8 cellular contexts compared by ENCODE assay signal in the genomic region with DNA sequence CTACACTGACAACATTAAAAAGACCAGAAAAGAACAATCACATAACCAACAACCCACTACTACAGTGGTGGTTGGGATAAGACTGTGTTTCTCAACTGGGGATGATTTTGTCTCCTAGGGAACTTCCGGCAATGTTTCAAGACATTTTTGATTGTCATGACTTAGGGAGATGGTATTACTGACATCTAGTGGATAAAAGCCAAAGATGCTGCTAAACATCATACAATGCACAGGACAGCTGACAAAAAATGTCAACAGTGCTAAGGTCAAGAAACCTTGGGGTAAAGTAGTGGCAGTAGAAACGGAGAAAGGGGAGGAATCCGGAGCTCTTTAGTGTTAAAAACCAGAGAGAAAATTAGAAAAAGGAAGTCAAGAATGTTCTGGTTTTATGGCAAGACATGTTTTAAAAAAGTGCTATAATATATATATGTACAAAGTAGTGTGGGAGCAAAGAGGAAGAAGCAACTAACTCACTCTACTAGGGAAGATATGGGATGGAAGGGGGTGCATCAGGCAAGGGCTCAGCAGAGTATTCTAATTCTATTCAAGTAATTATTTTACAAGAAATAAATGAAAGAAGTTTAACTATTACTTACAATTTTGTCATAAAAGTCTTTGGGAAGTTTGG. TPM values are rescaled to one million over a fixed set of nuclear protein-coding genes. Genes with fewer than 3 reads are reported as not detected.
A peak's percentile ranks its signal among the peaks of the same experiment; 100 is the strongest.
DNase-seq lines count a peak whose midpoint lies in the region; ATAC-seq and TF ChIP-seq lines count a peak whose summit lies in the region.

No MANE protein-coding gene starts in this region.

- H3K4me3 Mint-ChIP-seq in activated CD4-positive, alpha-beta T cell treated with anti-CD3 and anti-CD28 coated beads, Interleukin-2, amount 10 ng/mL, durations not matched to agents 7 days and 5 days: no peak overlapping the region
- H3K4me3 Mint-ChIP-seq in stimulated activated naive B cell treated with anti-CD40 and anti-IgM and Interleukin-4, amounts not matched to agents 10 μg/mL and 1 μg/mL and 100 μg/mL, for 72 hours: no peak overlapping the region

- peak; percentile 46 to 62 for ATAC-seq in stimulated activated naive B cell treated with anti-CD40 and anti-IgM and Interleukin-4, amounts not matched to agents 10 μg/mL and 1 μg/mL and 100 μg/mL, for 72 hours (replicated peaks)
- ATAC-seq in HG03280 (IDR thresholded peaks at IDR 0.05; ENCODE audit: unreplicated experiment): no peak

- no peaks in the 10 kb centered on the region for H3K9me3 ChIP-seq in tibial nerve

- no peak overlapping the region for H3K4me3 ChIP-seq in epithelial cell of esophagus (ENCODE audit: low read length)
- no peak overlapping the region for H3K4me3 ChIP-seq in tibial nerve

- CTCF ChIA-PET in activated CD4-positive, alpha-beta T cell treated with anti-CD3 and anti-CD28 coated beads, Interleukin-2, amount 10 ng/mL, durations not matched to agents 7 days and 5 days (lab: Charles Lee): interaction anchor here (0.7 kb wide), 1 partner anchor 11 kb away, joined by 3 read pairs; no protein-coding TSS in a partner anchor

- no peaks in the 10 kb centered on the region for H3K4me1 ChIP-seq in tibial nerve

- H3K9me3 Mint-ChIP-seq in activated CD4-positive, alpha-beta T cell treated with anti-CD3 and anti-CD28 coated beads, Interleukin-2, amount 10 ng/mL, durations not matched to agents 7 days and 5 days: no peaks in the 10 kb centered on the region
- no peaks in the 10 kb centered on the region for H3K9me3 Mint-ChIP-seq in stimulated activated naive B cell treated with anti-CD40 and anti-IgM and Interleukin-4, amounts not matched to agents 10 μg/mL and 1 μg/mL and 100 μg/mL, for 72 hours

- H3K36me3 Mint-ChIP-seq in activated CD4-positive, alpha-beta T cell treated with anti-CD3 and anti-CD28 coated beads, Interleukin-2, amount 10 ng/mL, durations not matched to agents 7 days and 5 days (ENCODE audit: low read depth): peaks cover 35% of the 10 kb centered on the region
- peaks cover 20 to 30% of the 10 kb centered on the region in 2 donors for H3K36me3 Mint-ChIP-seq in stimulated activated naive B cell treated with anti-CD40 and anti-IgM and Interleukin-4, amounts not matched to agents 10 μg/mL and 1 μg/mL and 100 μg/mL, for 72 hours

- 43 to 50% methylated on average over 3 of the region's 3 CpGs for WGBS in tibial nerve, 2 donors

- peaks cover 17% of the 10 kb centered on the region for H3K4me1 Mint-ChIP-seq in activated CD4-positive, alpha-beta T cell treated with anti-CD3 and anti-CD28 coated beads, Interleukin-2, amount 10 ng/mL, durations not matched to agents 7 days and 5 days
- no peaks in the 10 kb centered on the region for H3K4me1 Mint-ChIP-seq in stimulated activated naive B cell treated with anti-CD40 and anti-IgM and Interleukin-4, amounts not matched to agents 10 μg/mL and 1 μg/mL and 100 μg/mL, for 72 hours

- no peaks in the 10 kb centered on the region for H3K27me3 ChIP-seq in tibial nerve

- TF ChIP-seq EP300 in tibial nerve (IDR thresholded peaks at IDR 0.05): no peak

- peaks cover 0 to 45% (median 0%) of the 10 kb centered on the region in 3 donors for H3K36me3 ChIP-seq in tibial nerve

- peak; percentile 6 for DNase-seq in activated CD4-positive, alpha-beta T cell treated with anti-CD3 and anti-CD28 coated beads, Interleukin-2, amount 10 ng/mL, durations not matched to agents 7 days and 5 days
- no peak for DNase-seq in activated CD4-positive, alpha-beta T cell treated with anti-CD3 and anti-CD28 coated beads for 1 hour
- DNase-seq in NCI-H226 (peak; percentile 26), epithelial cell of esophagus (ENCODE audit: low read depth) (peak; percentile 50), hippocampal formation (lab: John Stamatoyannopoulos, UW) (no peak), tibial nerve (ENCODE audit: low spot score in 2 of 2) (no peak)
- no peak for DNase-seq in stimulated activated naive B cell treated with anti-CD40 and anti-IgM and Interleukin-4, amounts not matched to agents 10 μg/mL and 1 μg/mL and 100 μg/mL, for 72 hours

- TF ChIP-seq CTCF in epithelial cell of esophagus (IDR thresholded peaks at IDR 0.05; ENCODE audit: insufficient read depth, low read depth, low read length, missing control alignments) (peak; percentile 50), tibial nerve (IDR thresholded peaks at IDR 0.05) (peak in 1 of 5 experiments; percentile 13)

- POLR2A ChIA-PET in activated CD4-positive, alpha-beta T cell treated with anti-CD3 and anti-CD28 coated beads, Interleukin-2, amount 10 ng/mL, durations not matched to agents 7 days and 5 days (lab: Charles Lee): no interaction called here

- H3K27me3 Mint-ChIP-seq in activated CD4-positive, alpha-beta T cell treated with anti-CD3 and anti-CD28 coated beads, Interleukin-2, amount 10 ng/mL, durations not matched to agents 7 days and 5 days: no peaks in the 10 kb centered on the region
- H3K27me3 Mint-ChIP-seq in stimulated activated naive B cell treated with anti-CD40 and anti-IgM and Interleukin-4, amounts not matched to agents 10 μg/mL and 1 μg/mL and 100 μg/mL, for 72 hours: no peaks in the 10 kb centered on the region

- H3K27ac Mint-ChIP-seq in activated CD4-positive, alpha-beta T cell treated with anti-CD3 and anti-CD28 coated beads, Interleukin-2, amount 10 ng/mL, durations not matched to agents 7 days and 5 days: no peak overlapping the region
- no peak overlapping the region for H3K27ac Mint-ChIP-seq in stimulated activated naive B cell treated with anti-CD40 and anti-IgM and Interleukin-4, amounts not matched to agents 10 μg/mL and 1 μg/mL and 100 μg/mL, for 72 hours

- TF ChIP-seq POLR2A in tibial nerve (IDR thresholded peaks at IDR 0.05): no peak

- H3K27ac ChIP-seq in tibial nerve: no peak overlapping the region

RNA-seq across cellular contexts. Expression of a gene that starts 37.2 kb away (rescaled TPM):
- 100 to 1,000 TPM; 171 to 189 TPM for total RNA-seq in activated CD4-positive, alpha-beta T cell treated with anti-CD3 and anti-CD28 coated beads, Interleukin-2, amount 10 ng/mL, durations not matched to agents 7 days and 5 days
- total RNA-seq in tibial nerve: 10 to 100 TPM; 36.9 to 52.7 (median 47.7) TPM

Comparison
In these comparisons a context has a peak if more than half of its experiments do, and no peak if none do; other contexts are left out.
1. DNase-seq: peak in activated CD4-positive, alpha-beta T cell treated with anti-CD3 and anti-CD28 coated beads, Interleukin-2, amount 10 ng/mL, durations not matched to agents 7 days and 5 days (single experiment), NCI-H226 (single experiment) and epithelial cell of esophagus (single experiment); none in activated CD4-positive, alpha-beta T cell treated with anti-CD3 and anti-CD28 coated beads for 1 hour (single experiment), stimulated activated naive B cell treated with anti-CD40 and anti-IgM and Interleukin-4, amounts not matched to agents 10 μg/mL and 1 μg/mL and 100 μg/mL, for 72 hours (single experiment), hippocampal formation (0 of 2) and tibial nerve (0 of 2).